10 cellular contexts compared by ENCODE assay signal in the genomic region with DNA sequence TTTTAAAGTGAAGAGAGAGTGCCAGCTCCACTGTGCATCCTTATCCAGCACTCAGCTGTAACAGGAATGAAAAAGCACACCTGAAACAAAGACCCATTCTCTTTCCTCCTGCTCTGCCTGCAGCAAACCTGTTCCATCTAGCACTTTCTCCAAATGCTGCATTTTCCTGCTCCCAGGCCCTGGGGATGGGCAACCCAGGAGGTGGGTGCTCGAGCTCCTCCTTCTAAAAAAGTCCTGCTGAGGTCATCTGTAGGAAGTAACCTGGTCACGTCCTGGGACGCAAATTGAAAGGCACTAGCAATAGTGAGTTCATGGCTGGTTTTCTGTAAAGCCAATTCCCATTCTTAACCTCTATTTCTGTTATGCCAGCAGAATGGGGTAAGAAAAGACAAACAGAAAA.
DNase-seq lines count a peak whose midpoint lies in the region; ATAC-seq and TF ChIP-seq lines count a peak whose summit lies in the region.
"Had no signal": no experiment of that assay in that cellular context is flagged by ENCODE, and none has a peak within 500 bp of the region (broad histone marks: within the 10 kb centered on the region; RNA-seq: fewer than 3 reads in every experiment).

No MANE protein-coding gene starts in this region.

- intact Hi-C loops in A673 (cut with micrococcal nuclease; ENCODE audit: unreplicated experiment), result loop anchor here (5.0 to 10.0 kb wide), 2 partner anchors 38 to 374 kb away; a partner anchor contains a TSS

- H3K4me1 ChIP-seq in A673 (ENCODE audit: insufficient read depth, low read length, poor library complexity, severe bottlenecking) (peaks cover 60% of the 10 kb centered on the region), Peyer's patch (peaks cover 0 to 3% (median 0%) of the 10 kb centered on the region in 4 donors), osteoblast (ENCODE audit: insufficient read depth, low read length) (peaks cover 42% of the 10 kb centered on the region)

- H3K4me2 ChIP-seq in osteoblast (ENCODE audit: insufficient read depth, low read length), result peak overlapping the region; percentile 59

- H3K9me3 ChIP-seq in A673 (ENCODE audit: low read depth, low read length, poor library complexity, severe bottlenecking) (no peaks in the 10 kb centered on the region), Peyer's patch (no peaks in the 10 kb centered on the region), osteoblast (ENCODE audit: low read depth, low read length) (no peaks in the 10 kb centered on the region)

- no peak for TF ChIP-seq POLR2A in Peyer's patch (IDR thresholded peaks at IDR 0.05)

- CTCF ChIA-PET in A673 (lab: Charles Lee), result interaction anchor here (0.6 kb wide), 1 partner anchor 319 kb away, joined by 4 read pairs; no protein-coding TSS in a partner anchor

- H3K4me3 ChIP-seq in A673 (ENCODE audit: low read depth, low read length, poor library complexity, severe bottlenecking), result no peak overlapping the region
- no peak overlapping the region for H3K4me3 ChIP-seq in Peyer's patch
- H3K4me3 ChIP-seq in osteoblast (ENCODE audit: insufficient read depth, low read length), result no peak overlapping the region

- H3K79me2 ChIP-seq in osteoblast (ENCODE audit: insufficient read depth, low read length), result peaks cover 81% of the 10 kb centered on the region

- H3K36me3 ChIP-seq in A673 (ENCODE audit: insufficient read depth, low read length, poor library complexity, severe bottlenecking) (no peaks in the 10 kb centered on the region), Peyer's patch (no peaks in the 10 kb centered on the region), osteoblast (ENCODE audit: insufficient read depth, low read length) (peaks cover 6% of the 10 kb centered on the region)

- no peaks in the 10 kb centered on the region for H4K20me1 ChIP-seq in osteoblast (ENCODE audit: insufficient read depth, low read length)

- no peak for ATAC-seq in HG03520 (IDR thresholded peaks at IDR 0.05; ENCODE audit: unreplicated experiment)
- ATAC-seq in GM18520 (IDR thresholded peaks at IDR 0.05; ENCODE audit: unreplicated experiment), result no peak

- no peak for TF ChIP-seq CTCF in A673 (conservative IDR thresholded peaks at IDR 0.05; ENCODE audit: low read depth, low read length)
- no peak for TF ChIP-seq CTCF in Peyer's patch (IDR thresholded peaks at IDR 0.05)
- TF ChIP-seq CTCF in osteoblast (IDR thresholded peaks at IDR 0.05; ENCODE audit: extremely low read depth, low read depth, low read length), result no peak

- H2AFZ ChIP-seq in osteoblast (ENCODE audit: low read length), result no peak overlapping the region

- H3K27ac ChIP-seq in A673 (ENCODE audit: low read depth, low read length, poor library complexity, severe bottlenecking) (peak overlapping the region; percentile 71), Peyer's patch (peak overlapping the region in 3 of 4 donors; percentile 18 to 34 (median 26)), epithelial cell of prostate (peak overlapping the region; percentile 70), osteoblast (ENCODE audit: low read depth, low read length) (peak overlapping the region; percentile 52)

- POLR2A ChIA-PET in A673 (lab: Charles Lee; ENCODE audit: low non-redundant PET), result interaction anchor here (0.7 kb wide), 1 partner anchor 27 kb away, joined by 11 read pairs; no protein-coding TSS in a partner anchor

- H3K27me3 ChIP-seq in A673 (replicated peaks; ENCODE audit: insufficient read depth, low read depth, low read length, poor library complexity) (no peaks in the 10 kb centered on the region), Peyer's patch (no peaks in the 10 kb centered on the region), osteoblast (ENCODE audit: insufficient read depth, low read length) (no peaks in the 10 kb centered on the region)

- BruUV-seq in A673 (replicated peaks; lab: Mats Ljungman, UMichigan), result no TSS peak

- DNase-seq in A673 (ENCODE audit: low spot score) (no peak), Peyer's patch (no peak), epithelial cell of prostate (ENCODE audit: low read depth, low spot score) (no peak), osteoblast (ENCODE audit: insufficient read length, low spot score, missing footprints) (no peak), NCI-H748 treated with DMSO at 0.1 percent for 48 hours (lab: John Stamatoyannopoulos, UW) (no peak), mesenteric fat pad (ENCODE audit: low spot score) (no peak)
- DNase-seq: CD8-positive, alpha-beta memory T cell; left ventricle myocardium superior had no signal
